In genomic region chr5:149961186-149961685, GRCh38 we compare ENCODE assay signal across 8 cellular contexts. TPM values are rescaled to one million over a fixed set of nuclear protein-coding genes. Genes with fewer than 3 reads are reported as not detected.
A peak's percentile ranks its signal among the peaks of the same experiment; 100 is the strongest.
DNase-seq lines count a peak whose midpoint lies in the region; ATAC-seq, FAIRE-seq and TF ChIP-seq lines count a peak whose summit lies in the region.

No MANE protein-coding gene starts in this region.

- FAIRE-seq in HepG2 (lab: Jason Lieb, UNC) (no peak), GM19239 (lab: Jason Lieb, UNC) (no peak)

- peaks cover 55% of the 10 kb centered on the region for H3K4me1 ChIP-seq in HepG2 (ENCODE audit: insufficient read depth, low read length)
- H3K4me1 ChIP-seq in thyroid gland = peaks cover 9 to 17% of the 10 kb centered on the region in 2 donors

- no peak for ATAC-seq in activated naive CD8-positive, alpha-beta T cell treated with anti-CD3 and anti-CD28 coated beads, Interleukin-2, amount 50 U/mL, for 24 hours
- ATAC-seq in HepG2 = no peak
- no peak for ATAC-seq in HG02885 (IDR thresholded peaks at IDR 0.05; ENCODE audit: poor library complexity, unreplicated experiment)
- ATAC-seq in HG02798 (IDR thresholded peaks at IDR 0.05; ENCODE audit: poor library complexity, unreplicated experiment) = no peak

- in situ Hi-C loops in HepG2 (cut with HindIII; ENCODE audit: extremely low pct_ligation_motif_present, low pct_unique_long_range_greater_than_20kb) = no loop called here

- no peaks in the 10 kb centered on the region for H4K20me1 ChIP-seq in HepG2 (ENCODE audit: insufficient read depth, low read length)

- H3K4me3 ChIP-seq in HepG2 (replicated peaks in 1 of 3; ENCODE audit: insufficient read depth in 1 of 3, low read depth in 2 of 3, low read length in 3 of 3) = peak overlapping the region; percentile 51 to 77 (median 69); a peak in 5 of 6 replicates
- peak overlapping the region; percentile 17 to 73 (median 68) for H3K4me3 ChIP-seq in thyroid gland (replicated peaks in 1 of 3)

- no peaks in the 10 kb centered on the region for H3K9me3 ChIP-seq in HepG2 (ENCODE audit: low read length)
- no peaks in the 10 kb centered on the region for H3K9me3 ChIP-seq in thyroid gland

- H3K4me1 Mint-ChIP-seq in activated naive CD4-positive, alpha-beta T cell treated with anti-CD3 and anti-CD28 coated beads, Interleukin-2, amount 10 ng/mL, durations not matched to agents 7 days and 5 days = peaks cover 32% of the 10 kb centered on the region
- peaks cover 31% of the 10 kb centered on the region for H3K4me1 Mint-ChIP-seq in activated naive CD8-positive, alpha-beta T cell treated with anti-CD3 and anti-CD28 coated beads, Interleukin-2, amount 50 U/mL, for 24 hours

- H3K4me2 ChIP-seq in HepG2 (ENCODE audit: low read depth, low read length) = peak overlapping the region; percentile 91

- CTCF ChIA-PET in activated naive CD4-positive, alpha-beta T cell treated with anti-CD3 and anti-CD28 coated beads, Interleukin-2, amount 10 ng/mL, durations not matched to agents 7 days and 5 days (lab: Charles Lee) = interaction anchor here (0.8 to 6.6 kb wide), 19 partner anchors 9 to 294 kb away, joined by 3 to 180 read pairs (median 4); partner anchors contain the start of genes PPARGC1B and TIGD6
- CTCF ChIA-PET in HepG2 (lab: Yijun Ruan, JAX; ENCODE audit: low intra/inter-chr PET ratio, low total read pairs) = interaction anchor here (1.8 to 2.5 kb wide), 2 partner anchors 29 to 124 kb away, joined by 6 to 10 read pairs; no protein-coding TSS in a partner anchor

- H3K27me3 ChIP-seq in HepG2 (ENCODE audit: control insufficient read depth in 1 of 2, insufficient read depth in 2 of 2, low read length in 2 of 2) (no peaks in the 10 kb centered on the region), thyroid gland (no peaks in the 10 kb centered on the region)

- WGBS in HepG2 (ENCODE audit: low lambda C conversion rate) = 28% methylated on average over 10 of the region's 23 CpGs
- 21 to 29% methylated on average over 12 to 14 of the region's 23 CpGs for WGBS in thyroid gland, 2 donors

- peaks cover 5% of the 10 kb centered on the region for H3K36me3 Mint-ChIP-seq in activated naive CD4-positive, alpha-beta T cell treated with anti-CD3 and anti-CD28 coated beads, Interleukin-2, amount 10 ng/mL, durations not matched to agents 7 days and 5 days
- H3K36me3 Mint-ChIP-seq in activated naive CD8-positive, alpha-beta T cell treated with anti-CD3 and anti-CD28 coated beads, Interleukin-2, amount 50 U/mL, for 24 hours (ENCODE audit: low read depth) = peaks cover 2% of the 10 kb centered on the region

- H3K36me3 ChIP-seq in HepG2 (replicated peaks in 1 of 2; ENCODE audit: control insufficient read depth in 1 of 2, insufficient read depth in 2 of 2, low read length in 2 of 2) (no peaks in the 10 kb centered on the region), thyroid gland (no peaks in the 10 kb centered on the region)

- BruUV-seq in HepG2 (replicated peaks; lab: Mats Ljungman, UMichigan) = no TSS peak

- H3K27ac Mint-ChIP-seq in activated naive CD4-positive, alpha-beta T cell treated with anti-CD3 and anti-CD28 coated beads, Interleukin-2, amount 10 ng/mL, durations not matched to agents 7 days and 5 days = peak overlapping the region; percentile 71
- peak overlapping the region; percentile 21 for H3K27ac Mint-ChIP-seq in activated naive CD8-positive, alpha-beta T cell treated with anti-CD3 and anti-CD28 coated beads, Interleukin-2, amount 50 U/mL, for 24 hours

- TF ChIP-seq CTCF in HepG2 (CRISPR knock-in tag; IDR thresholded peaks at IDR 0.05) = no peak
- no peak for TF ChIP-seq CTCF in thyroid gland (IDR thresholded peaks at IDR 0.05)

- H3K27me3 Mint-ChIP-seq in activated naive CD4-positive, alpha-beta T cell treated with anti-CD3 and anti-CD28 coated beads, Interleukin-2, amount 10 ng/mL, durations not matched to agents 7 days and 5 days = no peaks in the 10 kb centered on the region
- H3K27me3 Mint-ChIP-seq in activated naive CD8-positive, alpha-beta T cell treated with anti-CD3 and anti-CD28 coated beads, Interleukin-2, amount 50 U/mL, for 24 hours = no peaks in the 10 kb centered on the region

- H3K79me2 ChIP-seq in HepG2 (ENCODE audit: insufficient read depth, low read length) = no peaks in the 10 kb centered on the region

- H3K27ac ChIP-seq in HepG2 (ENCODE audit: extremely low read length, insufficient read depth, low read length) (no peak overlapping the region), thyroid gland (peak overlapping the region; percentile 37 to 91 (median 84))

- POLR2A ChIA-PET in HepG2 (lab: Yijun Ruan, JAX) = interaction anchor here (1.0 to 3.4 kb wide), 7 partner anchors 8 to 509 kb away, joined by 3 to 17 read pairs (median 4); partner anchors contain the start of genes HMGXB3 and TIGD6

- H3K9me3 Mint-ChIP-seq in activated naive CD4-positive, alpha-beta T cell treated with anti-CD3 and anti-CD28 coated beads, Interleukin-2, amount 10 ng/mL, durations not matched to agents 7 days and 5 days = peaks cover 3% of the 10 kb centered on the region
- H3K9me3 Mint-ChIP-seq in activated naive CD8-positive, alpha-beta T cell treated with anti-CD3 and anti-CD28 coated beads, Interleukin-2, amount 50 U/mL, for 24 hours = no peaks in the 10 kb centered on the region

- no peak for DNase-seq in activated naive CD4-positive, alpha-beta T cell treated with anti-CD3 and anti-CD28 coated beads, Interleukin-2, amount 10 ng/mL, durations not matched to agents 7 days and 5 days
- no peak for DNase-seq in activated naive CD4-positive, alpha-beta T cell treated with anti-CD3 and anti-CD28 coated beads, Interleukin-2, amount 50 U/mL, for 16 hours
- no peak for DNase-seq in activated naive CD8-positive, alpha-beta T cell treated with anti-CD3 and anti-CD28 coated beads, Interleukin-2, amount 50 U/mL, for 24 hours
- no peak for DNase-seq in HepG2 (ENCODE audit: low spot score)
- no peak for DNase-seq in thyroid gland
- DNase-seq in GM19239 (ENCODE audit: insufficient read length, low spot score) = no peak

- TF ChIP-seq EP300 in HepG2 (IDR thresholded peaks at IDR 0.05; ENCODE audit: low read depth in 2 of 2, low read length in 2 of 2) (no peak), HepG2 (CRISPR knock-in tag; IDR thresholded peaks at IDR 0.05; ENCODE audit: borderline replicate concordance) (no peak)

- TF ChIP-seq POLR2A in HepG2 (IDR thresholded peaks at IDR 0.05; ENCODE audit: insufficient read depth in 1 of 2, low read depth in 2 of 2, low read length in 2 of 2) (no peak), thyroid gland (IDR thresholded peaks at IDR 0.05) (no peak)

- peak overlapping the region; percentile 80 for H3K4me3 Mint-ChIP-seq in activated naive CD4-positive, alpha-beta T cell treated with anti-CD3 and anti-CD28 coated beads, Interleukin-2, amount 10 ng/mL, durations not matched to agents 7 days and 5 days
- H3K4me3 Mint-ChIP-seq in activated naive CD8-positive, alpha-beta T cell treated with anti-CD3 and anti-CD28 coated beads, Interleukin-2, amount 50 U/mL, for 24 hours = peak overlapping the region; percentile 90

- peak overlapping the region; percentile 55 for H3K9ac ChIP-seq in HepG2 (ENCODE audit: insufficient read depth, low read depth, low read length)

- TF ChIP-seq RAD21 in HepG2 (CRISPR knock-in tag; IDR thresholded peaks at IDR 0.05) = no peak

- intact Hi-C loops in HepG2 (cut with micrococcal nuclease; ENCODE audit: unreplicated experiment) (loop anchor here (2.0 kb wide), 1 partner anchor 30 kb away; no protein-coding TSS in a partner anchor), thyroid gland (cut with DNase I) (no loop called here)

- no peak overlapping the region for H2AFZ ChIP-seq in HepG2 (ENCODE audit: low read length)

RNA-seq across cellular contexts. Expression of gene SLC26A2, which starts 0.7 kb away (rescaled TPM):
- total RNA-seq in HepG2 (2016; rRNA removed; fragmentation: Illumina TruSeq; extraction: Trizol) (6.3 and 7.9 TPM in 2 replicates), thyroid gland (10 to 100 TPM; 10.1 to 13.6 (median 12.8) TPM)
- total RNA-seq in HepG2 (2016; cell fraction: cytosol; rRNA removed; fragmentation: Illumina TruSeq; extraction: Trizol; ENCODE audit: low read depth) = 0.44 and 0.81 TPM in 2 replicates
- 6.9 and 8.1 TPM in 2 replicates for total RNA-seq in HepG2 (2016; cell fraction: insoluble cytoplasmic fraction; rRNA removed; fragmentation: Illumina TruSeq; extraction: Trizol)
- 1.8 and 2.6 TPM in 2 replicates for total RNA-seq in HepG2 (2016; cell fraction: membrane; rRNA removed; fragmentation: Illumina TruSeq; extraction: Trizol)
- 7.9 and 8.8 TPM in 2 replicates for total RNA-seq in HepG2 (2016; cell fraction: nucleus; rRNA removed; fragmentation: Illumina TruSeq; extraction: Trizol)
- polyA plus RNA-seq in HepG2 (2011; rRNA removed) = 1.9 and 2.2 TPM in 2 replicates
- polyA plus RNA-seq in HepG2 (2011; cell fraction: cytosol; rRNA removed) = 1.0 and 2.0 TPM in 2 replicates
- 0.74 and 1.4 TPM in 2 replicates for polyA plus RNA-seq in HepG2 (2011; cell fraction: nucleus; rRNA removed)
- polyA plus RNA-seq in HepG2 (2012) = 1.9 and 2.5 TPM in 2 replicates
- 0.12 and 0.19 TPM in 2 replicates for polyA plus RNA-seq in HepG2 (2016; cell fraction: cytosol; fragmentation: Illumina TruSeq; extraction: Trizol; ENCODE audit: low read depth)
- 2.6 and 2.7 TPM in 2 replicates for polyA plus RNA-seq in HepG2 (2016; cell fraction: insoluble cytoplasmic fraction; fragmentation: Illumina TruSeq; extraction: Trizol; ENCODE audit: low read depth)
- 0.38 and 0.41 TPM in 2 replicates for polyA plus RNA-seq in HepG2 (2016; cell fraction: membrane; fragmentation: Illumina TruSeq; extraction: Trizol; ENCODE audit: low read depth)
- polyA plus RNA-seq in HepG2 (2016; cell fraction: nucleus; fragmentation: Illumina TruSeq; extraction: Trizol; ENCODE audit: insufficient read depth, low read depth) = 5.0 and 5.5 TPM in 2 replicates
- polyA minus RNA-seq in HepG2 (2011; rRNA and poly(A)+ RNA removed; ENCODE audit: low replicate concordance) = 14.1 and 15.8 TPM in 2 replicates
- 5.9 and 6.4 TPM in 2 replicates for polyA minus RNA-seq in HepG2 (2011; cell fraction: cytosol; rRNA and poly(A)+ RNA removed)
- polyA minus RNA-seq in HepG2 (2011; cell fraction: nucleus; rRNA and poly(A)+ RNA removed) = 4.9 and 5.8 TPM in 2 replicates

RNA-seq across cellular contexts. Expression of gene PDE6A, which starts 16.6 kb away (rescaled TPM):
- not detected in 2 replicates for total RNA-seq in HepG2 (2016; rRNA removed; fragmentation: Illumina TruSeq; extraction: Trizol)
- not detected in 2 replicates for total RNA-seq in HepG2 (2016; cell fraction: cytosol; rRNA removed; fragmentation: Illumina TruSeq; extraction: Trizol; ENCODE audit: low read depth)
- total RNA-seq in HepG2 (2016; cell fraction: insoluble cytoplasmic fraction; rRNA removed; fragmentation: Illumina TruSeq; extraction: Trizol) = not detected in 2 replicates
- total RNA-seq in HepG2 (2016; cell fraction: membrane; rRNA removed; fragmentation: Illumina TruSeq; extraction: Trizol) = not detected in 2 replicates
- not detected in 2 replicates for total RNA-seq in HepG2 (2016; cell fraction: nucleus; rRNA removed; fragmentation: Illumina TruSeq; extraction: Trizol)
- 0.01 TPM in 2 replicates for polyA plus RNA-seq in HepG2 (2011; rRNA removed)
- polyA plus RNA-seq in HepG2 (2011; cell fraction: cytosol; rRNA removed) = not detected in 2 replicates
- not detected in 2 replicates for polyA plus RNA-seq in HepG2 (2011; cell fraction: nucleus; rRNA removed)
- not detected in 2 replicates for polyA plus RNA-seq in HepG2 (2012)
- polyA plus RNA-seq in HepG2 (2016; cell fraction: cytosol; fragmentation: Illumina TruSeq; extraction: Trizol; ENCODE audit: low read depth) = not detected in 2 replicates
- not detected in 2 replicates for polyA plus RNA-seq in HepG2 (2016; cell fraction: insoluble cytoplasmic fraction; fragmentation: Illumina TruSeq; extraction: Trizol; ENCODE audit: low read depth)
- polyA plus RNA-seq in HepG2 (2016; cell fraction: membrane; fragmentation: Illumina TruSeq; extraction: Trizol; ENCODE audit: low read depth) = not detected in 2 replicates
- polyA plus RNA-seq in HepG2 (2016; cell fraction: nucleus; fragmentation: Illumina TruSeq; extraction: Trizol; ENCODE audit: insufficient read depth, low read depth) = not detected in 2 replicates
- 0.10 TPM in 1 of 2 replicates, not detected in the other for polyA minus RNA-seq in HepG2 (2011; rRNA and poly(A)+ RNA removed; ENCODE audit: low replicate concordance)
- polyA minus RNA-seq in HepG2 (2011; cell fraction: cytosol; rRNA and poly(A)+ RNA removed) = not detected in 2 replicates
- polyA minus RNA-seq in HepG2 (2011; cell fraction: nucleus; rRNA and poly(A)+ RNA removed) = not detected in 2 replicates
- total RNA-seq in thyroid gland = not detected

RNA-seq across cellular contexts. Expression of gene TIGD6, which starts 39.2 kb away (rescaled TPM):
- 2.1 TPM in 2 replicates for total RNA-seq in HepG2 (2016; rRNA removed; fragmentation: Illumina TruSeq; extraction: Trizol)
- 0.09 and 0.61 TPM in 2 replicates for total RNA-seq in HepG2 (2016; cell fraction: cytosol; rRNA removed; fragmentation: Illumina TruSeq; extraction: Trizol; ENCODE audit: low read depth)
- 1.7 and 1.9 TPM in 2 replicates for total RNA-seq in HepG2 (2016; cell fraction: insoluble cytoplasmic fraction; rRNA removed; fragmentation: Illumina TruSeq; extraction: Trizol)
- 1.3 and 1.5 TPM in 2 replicates for total RNA-seq in HepG2 (2016; cell fraction: membrane; rRNA removed; fragmentation: Illumina TruSeq; extraction: Trizol)
- total RNA-seq in HepG2 (2016; cell fraction: nucleus; rRNA removed; fragmentation: Illumina TruSeq; extraction: Trizol) = 1.7 and 1.9 TPM in 2 replicates
- 1.9 and 2.9 TPM in 2 replicates for polyA plus RNA-seq in HepG2 (2011; rRNA removed)
- 1.5 and 2.1 TPM in 2 replicates for polyA plus RNA-seq in HepG2 (2011; cell fraction: cytosol; rRNA removed)
- polyA plus RNA-seq in HepG2 (2011; cell fraction: nucleus; rRNA removed) = 2.0 and 3.2 TPM in 2 replicates
- 1.1 and 2.0 TPM in 2 replicates for polyA plus RNA-seq in HepG2 (2012)
- 0.50 and 1.1 TPM in 2 replicates for polyA plus RNA-seq in HepG2 (2016; cell fraction: cytosol; fragmentation: Illumina TruSeq; extraction: Trizol; ENCODE audit: low read depth)
- polyA plus RNA-seq in HepG2 (2016; cell fraction: insoluble cytoplasmic fraction; fragmentation: Illumina TruSeq; extraction: Trizol; ENCODE audit: low read depth) = 1.8 and 2.1 TPM in 2 replicates
- 1.1 and 1.7 TPM in 2 replicates for polyA plus RNA-seq in HepG2 (2016; cell fraction: membrane; fragmentation: Illumina TruSeq; extraction: Trizol; ENCODE audit: low read depth)
- polyA plus RNA-seq in HepG2 (2016; cell fraction: nucleus; fragmentation: Illumina TruSeq; extraction: Trizol; ENCODE audit: insufficient read depth, low read depth) = 1.8 and 2.0 TPM in 2 replicates
- 5.4 and 13.9 TPM in 2 replicates for polyA minus RNA-seq in HepG2 (2011; rRNA and poly(A)+ RNA removed; ENCODE audit: low replicate concordance)
- 0.97 and 1.8 TPM in 2 replicates for polyA minus RNA-seq in HepG2 (2011; cell fraction: cytosol; rRNA and poly(A)+ RNA removed)
- 8.4 and 13.9 TPM in 2 replicates for polyA minus RNA-seq in HepG2 (2011; cell fraction: nucleus; rRNA and poly(A)+ RNA removed)
- 1 to 10 TPM; 6.4 to 7.9 (median 6.7) TPM for total RNA-seq in thyroid gland

RNA-seq across cellular contexts. Expression of gene HMGXB3, which starts 39.3 kb away (rescaled TPM):
- total RNA-seq in HepG2 (2016; rRNA removed; fragmentation: Illumina TruSeq; extraction: Trizol) (20.0 and 23.8 TPM in 2 replicates), thyroid gland (10 to 100 TPM; 35.5 to 70.2 (median 41.1) TPM)
- total RNA-seq in HepG2 (2016; cell fraction: cytosol; rRNA removed; fragmentation: Illumina TruSeq; extraction: Trizol; ENCODE audit: low read depth) = 2.1 and 2.4 TPM in 2 replicates
- total RNA-seq in HepG2 (2016; cell fraction: insoluble cytoplasmic fraction; rRNA removed; fragmentation: Illumina TruSeq; extraction: Trizol) = 19.2 and 20.9 TPM in 2 replicates
- 7.7 and 9.2 TPM in 2 replicates for total RNA-seq in HepG2 (2016; cell fraction: membrane; rRNA removed; fragmentation: Illumina TruSeq; extraction: Trizol)
- 34.9 and 36.0 TPM in 2 replicates for total RNA-seq in HepG2 (2016; cell fraction: nucleus; rRNA removed; fragmentation: Illumina TruSeq; extraction: Trizol)
- 18.8 and 23.4 TPM in 2 replicates for polyA plus RNA-seq in HepG2 (2011; rRNA removed)
- 13.2 and 13.8 TPM in 2 replicates for polyA plus RNA-seq in HepG2 (2011; cell fraction: cytosol; rRNA removed)
- 41.0 and 44.0 TPM in 2 replicates for polyA plus RNA-seq in HepG2 (2011; cell fraction: nucleus; rRNA removed)
- 13.8 and 14.7 TPM in 2 replicates for polyA plus RNA-seq in HepG2 (2012)
- 0.90 and 0.95 TPM in 2 replicates for polyA plus RNA-seq in HepG2 (2016; cell fraction: cytosol; fragmentation: Illumina TruSeq; extraction: Trizol; ENCODE audit: low read depth)
- polyA plus RNA-seq in HepG2 (2016; cell fraction: insoluble cytoplasmic fraction; fragmentation: Illumina TruSeq; extraction: Trizol; ENCODE audit: low read depth) = 12.6 and 14.4 TPM in 2 replicates
- polyA plus RNA-seq in HepG2 (2016; cell fraction: membrane; fragmentation: Illumina TruSeq; extraction: Trizol; ENCODE audit: low read depth) = 2.4 and 2.5 TPM in 2 replicates
- polyA plus RNA-seq in HepG2 (2016; cell fraction: nucleus; fragmentation: Illumina TruSeq; extraction: Trizol; ENCODE audit: insufficient read depth, low read depth) = 61.7 and 65.5 TPM in 2 replicates
- 60.1 and 67.3 TPM in 2 replicates for polyA minus RNA-seq in HepG2 (2011; rRNA and poly(A)+ RNA removed; ENCODE audit: low replicate concordance)
- 18.8 and 19.3 TPM in 2 replicates for polyA minus RNA-seq in HepG2 (2011; cell fraction: cytosol; rRNA and poly(A)+ RNA removed)
- polyA minus RNA-seq in HepG2 (2011; cell fraction: nucleus; rRNA and poly(A)+ RNA removed) = 47.7 and 47.8 TPM in 2 replicates
